In genomic region chr5:157278319-157279037, GRCh38 we compare ENCODE assay signal across 1 cellular context.
TF ChIP-seq lines count a peak whose summit lies in the region.

No MANE protein-coding gene starts in this region.

TF ChIP-seq in K562, 482 proteins besides CTCF, POLR2A, EP300 and RAD21 (continued from another document and continues in another):
- TF ChIP-seq STAT6 (CRISPR knock-in tag; IDR thresholded peaks at IDR 0.05): no peak
- no peak for TF ChIP-seq CHAMP1 (IDR thresholded peaks at IDR 0.05)
- TF ChIP-seq MAX (CRISPR knock-in tag; IDR thresholded peaks at IDR 0.05): no peak
- no peak; the same call in 1 of the 2 replicates for TF ChIP-seq FOSL1 (tag; conservative IDR thresholded peaks at IDR 0.05)
- no peak for TF ChIP-seq ARID3A (IDR thresholded peaks at IDR 0.05; ENCODE audit: borderline replicate concordance, low read depth, low read length)
- TF ChIP-seq DNMT1 (IDR thresholded peaks at IDR 0.05): no peak
- peak; percentile 97 for TF ChIP-seq CREB3 (tag; conservative IDR thresholded peaks at IDR 0.05; ENCODE audit: low read depth)
- no peak for TF ChIP-seq PHF21A (IDR thresholded peaks at IDR 0.05; ENCODE audit: borderline replicate concordance, low read depth)
- TF ChIP-seq NR0B1 (IDR thresholded peaks at IDR 0.05; ENCODE audit: partially characterized antibody): no peak
- TF ChIP-seq SNIP1 (IDR thresholded peaks at IDR 0.05; ENCODE audit: low read depth): no peak
- no peak for TF ChIP-seq CHD2 (IDR thresholded peaks at IDR 0.05; ENCODE audit: low read depth, low read length)
- no peak for TF ChIP-seq TCF3 (CRISPR knock-in tag; IDR thresholded peaks at IDR 0.05)
- no peak for TF ChIP-seq RBM25 (IDR thresholded peaks at IDR 0.05; ENCODE audit: low read depth, low read length, severe bottlenecking)
- peak; percentile 97 for TF ChIP-seq ZNF766 (CRISPR knock-in tag; conservative IDR thresholded peaks at IDR 0.05)
- TF ChIP-seq SRSF3 (IDR thresholded peaks at IDR 0.05; ENCODE audit: insufficient read depth, low read length): no peak
- TF ChIP-seq EWSR1 (IDR thresholded peaks at IDR 0.05; ENCODE audit: borderline replicate concordance, low read depth, partially characterized antibody): no peak
- no peak for TF ChIP-seq PTBP1 (IDR thresholded peaks at IDR 0.05; ENCODE audit: low read depth, low read length)
- TF ChIP-seq ZNF318 (IDR thresholded peaks at IDR 0.05; ENCODE audit: borderline replicate concordance in 1 of 2, low read depth in 1 of 2): no peak
- no peak for TF ChIP-seq EGR1 (conservative IDR thresholded peaks at IDR 0.05)
- TF ChIP-seq E2F5 (CRISPR knock-in tag; IDR thresholded peaks at IDR 0.05): no peak
- TF ChIP-seq ZNF778 (CRISPR knock-in tag; IDR thresholded peaks at IDR 0.05): no peak
- no peak for TF ChIP-seq LARP7 (IDR thresholded peaks at IDR 0.05)
- no peak for TF ChIP-seq SIN3B (IDR thresholded peaks at IDR 0.05; ENCODE audit: low read depth)
- TF ChIP-seq ZNF583 (CRISPR knock-in tag; IDR thresholded peaks at IDR 0.05): peak; percentile 97
- no peak for TF ChIP-seq MBD1 (CRISPR knock-in tag; IDR thresholded peaks at IDR 0.05)
- TF ChIP-seq BCLAF1 (IDR thresholded peaks at IDR 0.05; ENCODE audit: borderline replicate concordance in 1 of 2, control insufficient read depth in 1 of 2, low read depth in 2 of 2, low read length in 1 of 2): no peak
- no peak for TF ChIP-seq CHCHD3 (CRISPR knock-in tag; IDR thresholded peaks at IDR 0.05)
- TF ChIP-seq MYNN (IDR thresholded peaks at IDR 0.05): no peak
- no peak for TF ChIP-seq MYNN (CRISPR knock-in tag; IDR thresholded peaks at IDR 0.05)
- TF ChIP-seq KLF1 (tag; IDR thresholded peaks at IDR 0.05): no peak
- TF ChIP-seq ATF7 (IDR thresholded peaks at IDR 0.05): no peak
